19 cellular contexts compared by ENCODE assay signal in the genomic region with DNA sequence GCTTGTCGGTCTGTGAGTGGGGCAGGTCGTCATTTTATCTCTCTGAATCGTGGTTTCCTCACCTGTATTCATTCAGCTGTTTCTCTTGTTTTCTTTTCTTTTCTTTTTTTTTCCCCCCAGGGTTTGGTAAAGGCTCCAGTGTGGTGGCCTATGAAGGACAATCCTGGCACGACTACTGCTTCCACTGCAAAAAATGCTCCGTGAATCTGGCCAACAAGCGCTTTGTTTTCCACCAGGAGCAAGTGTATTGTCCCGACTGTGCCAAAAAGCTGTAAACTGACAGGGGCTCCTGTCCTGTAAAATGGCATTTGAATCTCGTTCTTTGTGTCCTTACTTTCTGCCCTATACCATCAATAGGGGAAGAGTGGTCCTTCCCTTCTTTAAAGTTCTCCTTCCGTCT. TPM values are rescaled to one million over a fixed set of nuclear protein-coding genes. Genes with fewer than 3 reads are reported as not detected.
DNase-seq lines count a peak whose midpoint lies in the region; ATAC-seq and TF ChIP-seq lines count a peak whose summit lies in the region.
"Had no signal": no experiment of that assay in that cellular context is flagged by ENCODE, and none has a peak within 500 bp of the region (broad histone marks: within the 10 kb centered on the region; RNA-seq: fewer than 3 reads in every experiment).

No MANE protein-coding gene starts in this region.

- ATAC-seq in Right ventricle myocardium superior (ENCODE audit: poor library complexity) (no peak), omental fat pad (ENCODE audit: low FRiP score) (no peak)

- H3K27me3 ChIP-seq in right atrium auricular region = no peaks in the 10 kb centered on the region
- H3K27me3 ChIP-seq in transverse colon = no peaks in the 10 kb centered on the region
- no peaks in the 10 kb centered on the region for H3K27me3 ChIP-seq in endodermal cell (ENCODE audit: control insufficient read depth, insufficient read depth, low read length, poor library complexity, severe bottlenecking)
- H3K27me3 ChIP-seq: MG63 had no signal

- DNase-seq in right atrium auricular region (ENCODE audit: low spot score) (no peak), Right ventricle myocardium superior (no peak), dermis microvascular lymphatic vessel endothelial cell (ENCODE audit: low read depth in 2 of 2) (peak; percentile 33 to 80), osteocyte (ENCODE audit: extremely low spot score, unreplicated experiment) (no peak), transverse colon (no peak), endodermal cell (no peak), omental fat pad (ENCODE audit: low spot score) (no peak)
- DNase-seq in stimulated activated CD4-positive, alpha-beta T cell treated with anti-CD3 and anti-CD28 coated beads, Interleukin-2, amount 100 ng/mL, for 24 hours = no peak
- DNase-seq: NCI-H2081 treated with DMSO at 0.1 percent for 48 hours, NCI-H774 had no signal

- H3K27me3 Mint-ChIP-seq in osteocyte (ENCODE audit: unreplicated experiment) (no peaks in the 10 kb centered on the region), endodermal cell (ENCODE audit: insufficient read depth) (peaks cover 3% of the 10 kb centered on the region)
- H3K27me3 Mint-ChIP-seq: activated naive CD4-positive, alpha-beta T cell treated with anti-CD3 and anti-CD28 coated beads, Interleukin-2, amount 50 U/mL, for 24 hours had no signal

- no peak overlapping the region for H3K9ac ChIP-seq in endodermal cell (ENCODE audit: extremely low read depth, low read length, poor library complexity, severe bottlenecking)

- no peak for TF ChIP-seq EP300 in transverse colon (IDR thresholded peaks at IDR 0.05; ENCODE audit: low read depth)

- 54% methylated on average over 9 of the region's 9 CpGs; no CpG with 5 or more reads in 1 of the 2 donors for WGBS in transverse colon (ENCODE audit: low coverage in 1 of 2), 2 donors
- 86 to 94% methylated on average over 3 to 7 of the region's 9 CpGs for WGBS in endodermal cell (ENCODE audit: insufficient coverage in 1 of 2, insufficient read length in 1 of 2), 2 experiments

- H3K4me3 Mint-ChIP-seq in osteocyte (ENCODE audit: unreplicated experiment) = peak overlapping the region; percentile 26
- no peak overlapping the region for H3K4me3 Mint-ChIP-seq in endodermal cell
- H3K4me3 Mint-ChIP-seq: activated naive CD4-positive, alpha-beta T cell treated with anti-CD3 and anti-CD28 coated beads, Interleukin-2, amount 50 U/mL, for 24 hours; neural crest cell had no signal

- H3K27ac Mint-ChIP-seq in osteocyte (ENCODE audit: unreplicated experiment) = peak overlapping the region; percentile 94
- H3K27ac Mint-ChIP-seq in endodermal cell = no peak overlapping the region
- H3K27ac Mint-ChIP-seq: activated naive CD4-positive, alpha-beta T cell treated with anti-CD3 and anti-CD28 coated beads, Interleukin-2, amount 50 U/mL, for 24 hours had no signal

- TF ChIP-seq CTCF in right atrium auricular region (IDR thresholded peaks at IDR 0.05) (no peak), osteocyte (IDR thresholded peaks at IDR 0.05) (no peak), transverse colon (IDR thresholded peaks at IDR 0.05) (no peak), endodermal cell (conservative IDR thresholded peaks at IDR 0.05) (no peak), omental fat pad (IDR thresholded peaks at IDR 0.05) (no peak)

- H3K4me1 Mint-ChIP-seq in osteocyte (ENCODE audit: unreplicated experiment) = peaks cover 82% of the 10 kb centered on the region
- H3K4me1 Mint-ChIP-seq in endodermal cell = peaks cover 7% of the 10 kb centered on the region

- intact Hi-C loops in Right ventricle myocardium superior (cut with DNase I) = loop anchor here (2.0 to 10.0 kb wide), 3 partner anchors 39 to 182 kb away; a partner anchor contains a TSS
- intact Hi-C loops in transverse colon (cut with DNase I; ENCODE audit: low total_unique reads) = loop anchor here (5.0 kb wide), 1 partner anchor 37 kb away; no protein-coding TSS in a partner anchor

- H3K36me3 ChIP-seq in right atrium auricular region (peaks cover 50% of the 10 kb centered on the region), transverse colon (peaks cover 0 to 5% (median 0%) of the 10 kb centered on the region in 4 donors), endodermal cell (ENCODE audit: control insufficient read depth, insufficient read depth, low read length) (no peaks in the 10 kb centered on the region)

- no peaks in the 10 kb centered on the region for H3K9me3 Mint-ChIP-seq in osteocyte (ENCODE audit: unreplicated experiment)
- peaks cover 59% of the 10 kb centered on the region for H3K9me3 Mint-ChIP-seq in endodermal cell
- H3K9me3 Mint-ChIP-seq: activated naive CD4-positive, alpha-beta T cell treated with anti-CD3 and anti-CD28 coated beads, Interleukin-2, amount 50 U/mL, for 24 hours; neural crest cell had no signal

- no peak for TF ChIP-seq POLR2A in transverse colon (IDR thresholded peaks at IDR 0.05)

- H3K36me3 Mint-ChIP-seq in osteocyte (ENCODE audit: unreplicated experiment) (peaks cover 32% of the 10 kb centered on the region), endodermal cell (ENCODE audit: low read depth) (no peaks in the 10 kb centered on the region)

- H3K4me1 ChIP-seq in right atrium auricular region (peaks cover 0 to 45% of the 10 kb centered on the region in 2 donors), transverse colon (peaks cover 0 to 13% (median 3%) of the 10 kb centered on the region in 4 donors), endodermal cell (ENCODE audit: control insufficient read depth, insufficient read depth, low read length) (no peaks in the 10 kb centered on the region)

- in situ Hi-C loops in transverse colon (cut with MboI; ENCODE audit: low pct_ligation_motif_present in 1 of 4, low pct_unique_long_range_greater_than_20kb in 1 of 4, low sequenced_read_pairs in 3 of 4) = loop anchor here in 2 of 4 donors (10.0 to 25.0 kb wide), 2 partner anchors 172 to 185 kb away; no protein-coding TSS in a partner anchor

- H3K4me3 ChIP-seq in right atrium auricular region (no peak overlapping the region), transverse colon (no peak overlapping the region), endodermal cell (ENCODE audit: low read length) (no peak overlapping the region)
- H3K4me3 ChIP-seq: dorsolateral prefrontal cortex, HAP-1, MG63, mucosa of descending colon had no signal

- H3K27ac ChIP-seq in right atrium auricular region = peak overlapping the region; percentile 72 to 75
- H3K27ac ChIP-seq in transverse colon = peak overlapping the region; percentile 77 to 82 (median 80)
- no peak overlapping the region for H3K27ac ChIP-seq in endodermal cell (ENCODE audit: low read depth, low read length)
- H3K27ac ChIP-seq: C4-2B, epithelial cell of prostate, VCaP had no signal

- no peaks in the 10 kb centered on the region for H3K9me3 ChIP-seq in right atrium auricular region
- no peaks in the 10 kb centered on the region for H3K9me3 ChIP-seq in transverse colon
- no peaks in the 10 kb centered on the region for H3K9me3 ChIP-seq in endodermal cell (ENCODE audit: control insufficient read depth, low read length)
- H3K9me3 ChIP-seq: HAP-1, MG63, mucosa of descending colon had no signal

RNA-seq across cellular contexts. Expression of a gene that starts 41.4 kb away (rescaled TPM):
- total RNA-seq in right atrium auricular region (10 to 100 TPM; 10.8 to 13.4 TPM), Right ventricle myocardium superior (11.4 TPM), dermis microvascular lymphatic vessel endothelial cell (14.4 and 19.2 TPM in 2 replicates), osteocyte (84.7 and 87.4 TPM in 2 replicates), transverse colon (10 to 100 TPM in 1 of 4 donors, 1 to 10 TPM in 3; 2.2 to 10.9 (median 5.2) TPM), endodermal cell (10 to 100 TPM; 12.3 to 14.2 TPM), omental fat pad (10 to 100 TPM; 16.5 to 29.8 (median 23.2) TPM)
- polyA plus RNA-seq in endodermal cell (2013, experiment 1 of 2) = 12.3 TPM
- polyA plus RNA-seq in endodermal cell (2013, experiment 2 of 2) = 10.4 TPM

Comparison
In these comparisons a context has a peak if more than half of its experiments do, and no peak if none do; other contexts are left out.
1. DNase-seq: peak in dermis microvascular lymphatic vessel endothelial cell (2 of 2); none in right atrium auricular region (single experiment), Right ventricle myocardium superior (single experiment), osteocyte (single experiment), transverse colon (single experiment), stimulated activated CD4-positive, alpha-beta T cell treated with anti-CD3 and anti-CD28 coated beads, Interleukin-2, amount 100 ng/mL, for 24 hours (0 of 2), endodermal cell (single experiment) and omental fat pad (single experiment).